20 cellular contexts compared by ENCODE assay signal in genomic region chr2:174771136-174771535, GRCh38. TPM values are rescaled to one million over a fixed set of nuclear protein-coding genes. Genes with fewer than 3 reads are reported as not detected.
DNase-seq lines count a peak whose midpoint lies in the region; ATAC-seq and TF ChIP-seq lines count a peak whose summit lies in the region.
"Had no signal": no experiment of that assay in that cellular context is flagged by ENCODE, and none has a peak within 500 bp of the region (broad histone marks: within the 10 kb centered on the region; RNA-seq: fewer than 3 reads in every experiment).

No MANE protein-coding gene starts in this region.

- H3K27me3 Mint-ChIP-seq in H9 (ENCODE audit: low read depth) (no peaks in the 10 kb centered on the region), glutamatergic neuron (ENCODE audit: unreplicated experiment) (no peaks in the 10 kb centered on the region)
- H3K27me3 Mint-ChIP-seq: activated naive CD4-positive, alpha-beta T cell treated with anti-CD3 and anti-CD28 coated beads, Interleukin-2, amount 50 U/mL, for 24 hours; central memory CD8-positive, alpha-beta T cell; stimulated activated naive CD8-positive, alpha-beta T cell treated with anti-CD3 and anti-CD28 coated beads, Interleukin-15, Interleukin-2, amounts not matched to agents 100 ng/mL and 50 ng/mL, for 24 hours had no signal

- no peak overlapping the region for H3K18ac ChIP-seq in H9 (ENCODE audit: insufficient read length, low read depth, low read length)

- no peaks in the 10 kb centered on the region for H3K79me1 ChIP-seq in H9 (ENCODE audit: insufficient read depth, low read depth, low read length, poor library complexity, severe bottlenecking)

- H2AK5ac ChIP-seq in H9 (ENCODE audit: insufficient read length, low read length): no peak overlapping the region

- no peaks in the 10 kb centered on the region for H4K20me1 ChIP-seq in H9 (ENCODE audit: control insufficient read depth, insufficient read depth, insufficient read length)

- H3K9ac ChIP-seq in H9 (ENCODE audit: extremely low read depth, insufficient read length, low read length): no peak overlapping the region

- no peak overlapping the region for H3T11ph ChIP-seq in H9 (ENCODE audit: low read length)

- WGBS in H9 (ENCODE audit: extremely low coverage, insufficient read length, low lambda C conversion rate): no CpG with 5 or more reads among the region's 3 CpGs

- H3K4ac ChIP-seq in H9 (ENCODE audit: low read depth, low read length): no peak overlapping the region

- H3K9me3 Mint-ChIP-seq in H9 (no peaks in the 10 kb centered on the region; a peak in 1 of 5 replicates), glutamatergic neuron (ENCODE audit: unreplicated experiment) (peaks cover 10% of the 10 kb centered on the region)
- H3K9me3 Mint-ChIP-seq: activated naive CD4-positive, alpha-beta T cell treated with anti-CD3 and anti-CD28 coated beads, Interleukin-2, amount 50 U/mL, for 24 hours; central memory CD8-positive, alpha-beta T cell; stimulated activated naive CD8-positive, alpha-beta T cell treated with anti-CD3 and anti-CD28 coated beads, Interleukin-15, Interleukin-2, amounts not matched to agents 100 ng/mL and 50 ng/mL, for 24 hours had no signal

- peak overlapping the region; percentile 23 for H3K4me2 ChIP-seq in H9 (ENCODE audit: insufficient read depth, insufficient read length, low read length)

- peak overlapping the region; percentile 93 for H3K27ac ChIP-seq in H9 (ENCODE audit: insufficient read length, low read depth, low read length)

- H3K36me3 Mint-ChIP-seq in H9 (ENCODE audit: insufficient read depth in 1 of 3, low read depth in 3 of 3): 0 out of 7 replicates have a peak, but pooled peaks cover 0 to 4% (median 0%) of the 10 kb centered on the region in 3 experiments
- no peaks in the 10 kb centered on the region for H3K36me3 Mint-ChIP-seq in glutamatergic neuron (ENCODE audit: unreplicated experiment)
- H3K36me3 Mint-ChIP-seq: activated naive CD4-positive, alpha-beta T cell treated with anti-CD3 and anti-CD28 coated beads, Interleukin-2, amount 50 U/mL, for 24 hours; CD4-positive, alpha-beta memory T cell had no signal

- H3K27me3 ChIP-seq in BE2C: no peaks in the 10 kb centered on the region
- H3K27me3 ChIP-seq in H9 (ENCODE audit: insufficient read depth, low read length): no peaks in the 10 kb centered on the region
- H3K27me3 ChIP-seq: ascending aorta, transverse colon had no signal

- no peak overlapping the region for H2BK5ac ChIP-seq in H9 (ENCODE audit: insufficient read length, low read length)

- ATAC-seq in GM21786 (IDR thresholded peaks at IDR 0.05; ENCODE audit: unreplicated experiment) (no peak), GM19455 (IDR thresholded peaks at IDR 0.05; ENCODE audit: unreplicated experiment) (no peak)

- H3K4me1 ChIP-seq in BE2C: peaks cover 7% of the 10 kb centered on the region; the same call in 1 of the 2 replicates
- peaks cover 10% of the 10 kb centered on the region; the same call in 1 of the 2 replicates for H3K4me1 ChIP-seq in H9 (ENCODE audit: insufficient read depth, low read length)

- no peak overlapping the region for H4K91ac ChIP-seq in H9 (ENCODE audit: insufficient read length, low read depth, low read length)

- H3K23me2 ChIP-seq in H9 (ENCODE audit: insufficient read length, low read depth, low read length, poor library complexity, severe bottlenecking): no peaks in the 10 kb centered on the region

- H3K79me2 ChIP-seq in H9 (ENCODE audit: insufficient read depth, low read length): no peaks in the 10 kb centered on the region

- H4K8ac ChIP-seq in H9 (replicated peaks; ENCODE audit: insufficient read length, low read depth, low read length): no peak overlapping the region

- H3K9me3 ChIP-seq in BE2C (no peaks in the 10 kb centered on the region), H9 (ENCODE audit: control insufficient read depth, low read depth, low read length) (no peaks in the 10 kb centered on the region)
- H3K9me3 ChIP-seq: ascending aorta, spleen, transverse colon had no signal

- H3K36me3 ChIP-seq in BE2C: no peaks in the 10 kb centered on the region
- H3K36me3 ChIP-seq: ascending aorta, spleen, transverse colon had no signal

- no peak overlapping the region for H2BK15ac ChIP-seq in H9 (ENCODE audit: low read depth, low read length)

- H3K23ac ChIP-seq in H9 (ENCODE audit: insufficient read length, low read depth, low read length): no peak overlapping the region

- H2BK12ac ChIP-seq in H9 (ENCODE audit: insufficient read length, low read depth, low read length): no peak overlapping the region

- H3K4me3 ChIP-seq in BE2C (ENCODE audit: low read depth, low read length): no peak overlapping the region
- H3K4me3 ChIP-seq: lung, spleen, transverse colon had no signal

- H3K4me1 Mint-ChIP-seq in H9 (peaks cover 46 to 53% of the 10 kb centered on the region in 2 experiments), glutamatergic neuron (ENCODE audit: low read depth, unreplicated experiment) (peaks cover 24% of the 10 kb centered on the region)
- H3K4me1 Mint-ChIP-seq: central memory CD8-positive, alpha-beta T cell had no signal

- no peak overlapping the region for H3K14ac ChIP-seq in H9 (ENCODE audit: insufficient read depth, low read length)

- DNase-seq in BE2C (peak; percentile 33), H9 (no peak), SK-N-DZ (ENCODE audit: low spot score) (peak; percentile 97), glutamatergic neuron (no peak), NCI-H2196 treated with DMSO at 0.1 percent for 48 hours (lab: John Stamatoyannopoulos, UW; ENCODE audit: unreplicated experiment) (no peak), HCEC 1CT (no peak)
- DNase-seq: activated CD4-positive, alpha-beta T cell treated with anti-CD3 and anti-CD28 coated beads for 1 hour; CD4-positive, alpha-beta memory T cell had no signal

- no peak overlapping the region for H2BK20ac ChIP-seq in H9 (ENCODE audit: low read depth, low read length, poor library complexity, severe bottlenecking)

- no peak overlapping the region for H4K5ac ChIP-seq in H9 (ENCODE audit: insufficient read length, low read depth, low read length)

- TF ChIP-seq CTCF in BE2C (IDR thresholded peaks at IDR 0.05; ENCODE audit: low read depth, low read length): no peak
- TF ChIP-seq CTCF in H9 (conservative IDR thresholded peaks at IDR 0.05): no peak
- TF ChIP-seq CTCF in glutamatergic neuron (IDR thresholded peaks at IDR 0.05; ENCODE audit: partially characterized antibody, unreplicated experiment): no peak

- H3K4me3 Mint-ChIP-seq in H9 (peak overlapping the region in 1 of 2 experiments; percentile 19; a peak in 1 of 5 replicates), glutamatergic neuron (ENCODE audit: unreplicated experiment) (no peak overlapping the region)
- H3K4me3 Mint-ChIP-seq: activated naive CD4-positive, alpha-beta T cell treated with anti-CD3 and anti-CD28 coated beads, Interleukin-2, amount 50 U/mL, for 24 hours; CD4-positive, alpha-beta memory T cell; central memory CD8-positive, alpha-beta T cell; stimulated activated naive CD8-positive, alpha-beta T cell treated with anti-CD3 and anti-CD28 coated beads, Interleukin-15, Interleukin-2, amounts not matched to agents 100 ng/mL and 50 ng/mL, for 24 hours had no signal

- H2BK120ac ChIP-seq in H9 (ENCODE audit: low read depth, low read length, poor library complexity, severe bottlenecking): no peak overlapping the region

- H3K27ac Mint-ChIP-seq in H9 (peak overlapping the region; percentile 81 to 99 (median 98); a peak in 6 of 7 replicates), glutamatergic neuron (ENCODE audit: unreplicated experiment) (peak overlapping the region; percentile 90)
- H3K27ac Mint-ChIP-seq: activated naive CD4-positive, alpha-beta T cell treated with anti-CD3 and anti-CD28 coated beads, Interleukin-2, amount 50 U/mL, for 24 hours; stimulated activated naive CD8-positive, alpha-beta T cell treated with anti-CD3 and anti-CD28 coated beads, Interleukin-15, Interleukin-2, amounts not matched to agents 100 ng/mL and 50 ng/mL, for 24 hours had no signal

- no peak overlapping the region for H3K56ac ChIP-seq in H9 (ENCODE audit: insufficient read length, low read depth, low read length)

- H2AFZ ChIP-seq in H9 (ENCODE audit: low read length): no peak overlapping the region

RNA-seq across cellular contexts. Expression of gene CHRNA1, which starts 6.9 kb away (rescaled TPM):
- polyA plus RNA-seq in BE2C (2012; ENCODE audit: insufficient read depth, insufficient read length, low read depth): not detected
- total RNA-seq in H9 (2021) (not detected in 2 replicates), glutamatergic neuron (ENCODE audit: unreplicated experiment) (161 TPM)
- 1.4 and 1.9 TPM in 2 replicates for polyA plus RNA-seq in SK-N-DZ (2014; cell fraction: cytosol; rRNA removed)
- 0.96 and 2.9 TPM in 2 replicates for polyA plus RNA-seq in SK-N-DZ (2014; cell fraction: nucleus; rRNA removed)
- total RNA-seq: ascending aorta; CD4-positive, alpha-beta memory T cell; epithelial cell of proximal tubule; lung; MCF 10A; occipital lobe had no signal

Comparison
In these comparisons a context has a peak if more than half of its experiments do, and no peak if none do; other contexts are left out.
1. DNase-seq: peak in BE2C (single experiment) and SK-N-DZ (single experiment); none in H9 (single experiment), glutamatergic neuron (single experiment), NCI-H2196 treated with DMSO at 0.1 percent for 48 hours (single experiment) and HCEC 1CT (single experiment).
2. RNA of gene CHRNA1, which starts 6.9 kb away (total RNA-seq): 161 TPM in glutamatergic neuron (single experiment); not detected in H9; every median in the first group is over 100 times any median in the second.